ENCODE assay signal across 9 cellular contexts in genomic region chr5:112492291-112492690, GRCh38.
A peak's percentile ranks its signal among the peaks of the same experiment; 100 is the strongest.
DNase-seq lines count a peak whose midpoint lies in the region; ATAC-seq, FAIRE-seq and TF ChIP-seq lines count a peak whose summit lies in the region.
"Had no signal": no experiment of that assay in that cellular context is flagged by ENCODE, and none has a peak within 500 bp of the region (broad histone marks: within the 10 kb centered on the region; RNA-seq: fewer than 3 reads in every experiment).

No MANE protein-coding gene starts in this region.

- ATAC-seq in GM21723 (IDR thresholded peaks at IDR 0.05; ENCODE audit: unreplicated experiment) = peak; percentile 99
- ATAC-seq in mucosa of descending colon = peak; percentile 52

- H3K27me3 ChIP-seq in H1 (replicated peaks in 1 of 4; ENCODE audit: control insufficient read depth in 3 of 4, extremely low read depth in 1 of 4, insufficient read depth in 3 of 4, low read length in 3 of 4) (no peaks in the 10 kb centered on the region), ovary (no peaks in the 10 kb centered on the region)

- no peaks in the 10 kb centered on the region for H3K23me2 ChIP-seq in H1 (ENCODE audit: low read depth, low read length)

- H3K27me3 Mint-ChIP-seq in activated CD4-positive, alpha-beta T cell treated with anti-CD3 and anti-CD28 coated beads, Interleukin-2, amount 10 ng/mL, durations not matched to agents 7 days and 5 days = peaks cover 26% of the 10 kb centered on the region

- H3K9ac ChIP-seq in H1 (replicated peaks in 1 of 4; ENCODE audit: extremely low read depth in 1 of 4, low read depth in 3 of 4, low read length in 3 of 4) = no peak overlapping the region

- POLR2A ChIA-PET in activated CD4-positive, alpha-beta T cell treated with anti-CD3 and anti-CD28 coated beads, Interleukin-2, amount 10 ng/mL, durations not matched to agents 7 days and 5 days (lab: Charles Lee) = no interaction called here
- POLR2A ChIA-PET in RWPE1 (lab: Yijun Ruan, JAX; ENCODE audit: low non-redundant PET) = no interaction called here
- POLR2A ChIA-PET in H1 (lab: Charles Lee; ENCODE audit: partially characterized antibody) = interaction anchor here (0.6 kb wide), 1 partner anchor 11 kb away, joined by 3 read pairs; no protein-coding TSS in a partner anchor

- 26% methylated on average over 7 of the region's 7 CpGs; no CpG with 5 or more reads in 1 of the 2 experiments for WGBS in H1 (ENCODE audit: extremely low coverage in 1 of 2, insufficient coverage in 1 of 2, insufficient read length in 1 of 2, insufficient replicate concordance in 2 of 2, low coverage in 1 of 2, low lambda C conversion rate in 2 of 2, missing lambda C conversion rate in 1 of 2), 2 experiments
- 5 to 20% (median 17%) methylated on average over 7 of the region's 7 CpGs for WGBS in ovary, 3 donors

- CTCF ChIA-PET in activated CD4-positive, alpha-beta T cell treated with anti-CD3 and anti-CD28 coated beads, Interleukin-2, amount 10 ng/mL, durations not matched to agents 7 days and 5 days (lab: Charles Lee) = no interaction called here
- CTCF ChIA-PET in RWPE1 (lab: Yijun Ruan, JAX) (interaction anchor here (0.5 to 2.4 kb wide), 7 partner anchors 12 to 390 kb away, joined by 3 to 10 read pairs (median 3); no protein-coding TSS in a partner anchor), H1 (lab: Charles Lee; ENCODE audit: partially characterized antibody) (interaction anchor here (0.6 to 5.8 kb wide), 76 partner anchors 9 to 881 kb away, joined by 3 to 49 read pairs (median 4); no protein-coding TSS in a partner anchor)

- H3K4me3 ChIP-seq in H1 (ENCODE audit: extremely low read depth in 1 of 4, insufficient read depth in 2 of 4, low read depth in 3 of 4, low read length in 4 of 4) = no peak overlapping the region
- H3K4me3 ChIP-seq in mucosa of descending colon = no peak overlapping the region
- H3K4me3 ChIP-seq in ovary = no peak overlapping the region

- no peaks in the 10 kb centered on the region for H4K20me1 ChIP-seq in H1 (replicated peaks in 1 of 2; ENCODE audit: control insufficient read depth in 1 of 2, insufficient read depth in 2 of 2, low read length in 2 of 2)

- TF ChIP-seq POLR2A in H1 (IDR thresholded peaks at IDR 0.05; ENCODE audit: control extremely low read depth in 1 of 2, low read depth in 2 of 2, low read length in 2 of 2) (no peak), ovary (IDR thresholded peaks at IDR 0.05) (no peak)

- TF ChIP-seq CTCF in RWPE1 (conservative IDR thresholded peaks at IDR 0.05; ENCODE audit: low read depth) = peak; percentile 56
- TF ChIP-seq CTCF in H1 (IDR thresholded peaks at IDR 0.05; ENCODE audit: control extremely low read depth in 1 of 3, insufficient read depth in 1 of 3, low read depth in 1 of 3, low read length in 3 of 3) = peak; percentile 82 to 98 (median 82)
- peak; percentile 39 for TF ChIP-seq CTCF in mucosa of descending colon (IDR thresholded peaks at IDR 0.05)
- TF ChIP-seq CTCF in ovary (IDR thresholded peaks at IDR 0.05) = no peak

- no peak overlapping the region for H2AK5ac ChIP-seq in H1 (ENCODE audit: low read depth, low read length)

- H3K9me3 ChIP-seq in H1 (ENCODE audit: insufficient read depth in 2 of 2, low read depth in 1 of 2, low read length in 1 of 2) (no peaks in the 10 kb centered on the region), mucosa of descending colon (no peaks in the 10 kb centered on the region), ovary (no peaks in the 10 kb centered on the region)

- no peak overlapping the region for H3K4me3 Mint-ChIP-seq in activated CD4-positive, alpha-beta T cell treated with anti-CD3 and anti-CD28 coated beads, Interleukin-2, amount 10 ng/mL, durations not matched to agents 7 days and 5 days

- no peak overlapping the region for H3K4me2 ChIP-seq in H1 (ENCODE audit: insufficient read depth in 1 of 2, low read depth in 2 of 2, low read length in 2 of 2)

- H3K9me3 Mint-ChIP-seq in activated CD4-positive, alpha-beta T cell treated with anti-CD3 and anti-CD28 coated beads, Interleukin-2, amount 10 ng/mL, durations not matched to agents 7 days and 5 days = no peaks in the 10 kb centered on the region

- H2BK20ac ChIP-seq in H1 (ENCODE audit: low read length) = no peak overlapping the region

- no peak overlapping the region for H3K27ac ChIP-seq in RWPE1
- H3K27ac ChIP-seq in H1 (ENCODE audit: low read depth, low read length) = no peak overlapping the region
- H3K27ac ChIP-seq in ovary = no peak overlapping the region

- H2BK5ac ChIP-seq in H1 (ENCODE audit: low read depth, low read length) = no peak overlapping the region

- no peak overlapping the region for H4K91ac ChIP-seq in H1 (replicated peaks; ENCODE audit: insufficient read length, low read length)

- DNase-seq in activated CD4-positive, alpha-beta T cell treated with anti-CD3 and anti-CD28 coated beads, Interleukin-2, amount 10 ng/mL, durations not matched to agents 7 days and 5 days = peak; percentile 34
- DNase-seq in activated CD4-positive, alpha-beta T cell treated with anti-CD3 and anti-CD28 coated beads for 1 hour = no peak
- DNase-seq in HS-27A (ENCODE audit: low read depth) (peak; percentile 11), RWPE1 (ENCODE audit: low spot score) (peak; percentile 76), H1 (ENCODE audit: low read depth in 1 of 2, low spot score in 2 of 2) (peak; percentile 27 to 56), mucosa of descending colon (peak in 2 of 3 donors; percentile 41 to 62), ovary (no peak)

- FAIRE-seq in H1 (lab: Jason Lieb, UNC) = peak; percentile 86
- FAIRE-seq: frontal cortex had no signal

- H3K36me3 ChIP-seq in H1 (ENCODE audit: control insufficient read depth in 2 of 4, insufficient read depth in 4 of 4, low read length in 3 of 4) (no peaks in the 10 kb centered on the region), mucosa of descending colon (ENCODE audit: low read depth) (no peaks in the 10 kb centered on the region), ovary (no peaks in the 10 kb centered on the region)

- H2AFZ ChIP-seq in H1 (ENCODE audit: low read length) = peak overlapping the region; percentile 58; the same call in 1 of the 2 replicates

- no peak overlapping the region for H3K23ac ChIP-seq in H1 (ENCODE audit: insufficient read length)

- no peak overlapping the region for H4K5ac ChIP-seq in H1 (ENCODE audit: insufficient read length, low read depth, low read length)

- H3K36me3 Mint-ChIP-seq in activated CD4-positive, alpha-beta T cell treated with anti-CD3 and anti-CD28 coated beads, Interleukin-2, amount 10 ng/mL, durations not matched to agents 7 days and 5 days (ENCODE audit: low read depth) = no peaks in the 10 kb centered on the region

- H3K4me1 Mint-ChIP-seq in activated CD4-positive, alpha-beta T cell treated with anti-CD3 and anti-CD28 coated beads, Interleukin-2, amount 10 ng/mL, durations not matched to agents 7 days and 5 days = no peaks in the 10 kb centered on the region

- H3K4me1 ChIP-seq in H1 (replicated peaks in 1 of 4; ENCODE audit: control insufficient read depth in 3 of 4, insufficient read depth in 4 of 4, low read length in 3 of 4) (no peaks in the 10 kb centered on the region), mucosa of descending colon (ENCODE audit: low read depth) (no peaks in the 10 kb centered on the region), ovary (ENCODE audit: insufficient read depth) (no peaks in the 10 kb centered on the region)

- H3K79me2 ChIP-seq in H1 (ENCODE audit: control insufficient read depth in 1 of 2, insufficient read depth in 2 of 2, low read length in 2 of 2) = no peaks in the 10 kb centered on the region

- H4K8ac ChIP-seq in H1 (ENCODE audit: extremely low read depth, insufficient read depth, low read length) = no peak overlapping the region

- no peak overlapping the region for H2BK12ac ChIP-seq in H1 (ENCODE audit: low read depth, low read length)

- no peak overlapping the region for H2BK15ac ChIP-seq in H1 (ENCODE audit: low read length)

- no peak overlapping the region for H3K27ac Mint-ChIP-seq in activated CD4-positive, alpha-beta T cell treated with anti-CD3 and anti-CD28 coated beads, Interleukin-2, amount 10 ng/mL, durations not matched to agents 7 days and 5 days

- no peak overlapping the region for H2BK120ac ChIP-seq in H1 (replicated peaks; ENCODE audit: low read depth, low read length)

- no peak overlapping the region for H3K18ac ChIP-seq in H1 (ENCODE audit: extremely low read depth, low read length)

- intact Hi-C loops in mucosa of descending colon (cut with DNase I, micrococcal nuclease) = no loop called here
- intact Hi-C loops in ovary (cut with DNase I) = no loop called here

- H3K79me1 ChIP-seq in H1 (ENCODE audit: low read depth, low read length) = no peaks in the 10 kb centered on the region

- no peak for TF ChIP-seq EP300 in H1 (IDR thresholded peaks at IDR 0.05; ENCODE audit: borderline replicate concordance in 1 of 2, low read depth in 2 of 2, low read length in 2 of 2)
- no peak for TF ChIP-seq EP300 in ovary (IDR thresholded peaks at IDR 0.05)

- no peak overlapping the region for H3K56ac ChIP-seq in H1 (replicated peaks; ENCODE audit: insufficient read length, low read depth, low read length)

- H3K14ac ChIP-seq in H1 (ENCODE audit: insufficient read length) = no peak overlapping the region

- TF ChIP-seq RAD21 in H1 (IDR thresholded peaks at IDR 0.05 in 1 of 2, conservative IDR thresholded peaks at IDR 0.05 in 1 of 2; ENCODE audit: low read depth in 2 of 2, low read length in 2 of 2) = peak; percentile 67 to 75

- H3K4ac ChIP-seq in H1 (replicated peaks; ENCODE audit: insufficient read length, low read depth, low read length) = no peak overlapping the region

TF ChIP-seq in H1, 55 proteins besides CTCF, POLR2A, EP300 and RAD21:
- TF ChIP-seq JUND (IDR thresholded peaks at IDR 0.05; ENCODE audit: low read length) = peak; percentile 56; the same call in 1 of the 2 replicates
- 0 out of 2 replicates have a peak, but pooled peaks have one; percentile 9 for TF ChIP-seq ATF3 (IDR thresholded peaks at IDR 0.05; ENCODE audit: insufficient read depth, low read depth, low read length)
- TF ChIP-seq GTF2F1 (IDR thresholded peaks at IDR 0.05; ENCODE audit: borderline replicate concordance, low read depth, low read length) = no peak
- peak; percentile 74 for TF ChIP-seq YY1 (IDR thresholded peaks at IDR 0.05; ENCODE audit: low read depth, low read length)
TF ChIP-seq in H1: peak in this region for 3.

Comparison
In these comparisons a context has a peak if more than half of its experiments do, and no peak if none do; other contexts are left out.
1. DNase-seq: peak in activated CD4-positive, alpha-beta T cell treated with anti-CD3 and anti-CD28 coated beads, Interleukin-2, amount 10 ng/mL, durations not matched to agents 7 days and 5 days (single experiment), HS-27A (single experiment), RWPE1 (single experiment), H1 (2 of 2) and mucosa of descending colon (2 of 3); none in activated CD4-positive, alpha-beta T cell treated with anti-CD3 and anti-CD28 coated beads for 1 hour (single experiment) and ovary (0 of 5).
2. CTCF ChIP-seq: peak in RWPE1 (single experiment), H1 (3 of 3) and mucosa of descending colon (single experiment); none in ovary (0 of 3).